In genomic region chr3:170098753-170099152, GRCh38 we compare ENCODE assay signal across 22 cellular contexts.
A peak's percentile ranks its signal among the peaks of the same experiment; 100 is the strongest.
DNase-seq lines count a peak whose midpoint lies in the region; ATAC-seq, FAIRE-seq and TF ChIP-seq lines count a peak whose summit lies in the region.
"Had no signal": no experiment of that assay in that cellular context is flagged by ENCODE, and none has a peak within 500 bp of the region (broad histone marks: within the 10 kb centered on the region; RNA-seq: fewer than 3 reads in every experiment).

No MANE protein-coding gene starts in this region.

- H3K9me3 ChIP-seq in gastrocnemius medialis (no peaks in the 10 kb centered on the region), Peyer's patch (no peaks in the 10 kb centered on the region)
- H3K9me3 ChIP-seq: colonic mucosa, esophagus squamous epithelium, stomach, transverse colon had no signal

- peak overlapping the region; percentile 91 for H3K27ac Mint-ChIP-seq in activated naive CD4-positive, alpha-beta T cell treated with anti-CD3 and anti-CD28 coated beads, Interleukin-2, amount 50 U/mL, for 24 hours
- peak overlapping the region; percentile 40 for H3K27ac Mint-ChIP-seq in activated naive CD8-positive, alpha-beta T cell treated with anti-CD3 and anti-CD28 coated beads for 36 hours
- H3K27ac Mint-ChIP-seq in naive thymus-derived CD8-positive, alpha-beta T cell, result peak overlapping the region in 7 of 10 donors; percentile 5 to 74 (median 37)

- H3K27ac ChIP-seq in gastrocnemius medialis (no peak overlapping the region), Peyer's patch (no peak overlapping the region)
- H3K27ac ChIP-seq: colonic mucosa, esophagus squamous epithelium, RWPE1, SK-N-MC, stomach, transverse colon had no signal

- in situ Hi-C loops in gastrocnemius medialis (cut with MboI; ENCODE audit: low sequenced_read_pairs in 4 of 4), result no loop called here

- H3K4me1 Mint-ChIP-seq in activated naive CD4-positive, alpha-beta T cell treated with anti-CD3 and anti-CD28 coated beads, Interleukin-2, amount 50 U/mL, for 24 hours, result peaks cover 43% of the 10 kb centered on the region
- peaks cover 31% of the 10 kb centered on the region for H3K4me1 Mint-ChIP-seq in activated naive CD8-positive, alpha-beta T cell treated with anti-CD3 and anti-CD28 coated beads for 36 hours
- H3K4me1 Mint-ChIP-seq in naive thymus-derived CD8-positive, alpha-beta T cell, result peaks cover 0 to 13% (median 6%) of the 10 kb centered on the region in 4 donors

- H3K4me3 ChIP-seq in gastrocnemius medialis, result no peak overlapping the region
- H3K4me3 ChIP-seq in Peyer's patch, result no peak overlapping the region
- H3K4me3 ChIP-seq: colonic mucosa, esophagus squamous epithelium, K562, SK-N-MC, stomach, transverse colon had no signal

- no peaks in the 10 kb centered on the region for H3K27me3 ChIP-seq in gastrocnemius medialis
- H3K27me3 ChIP-seq in Peyer's patch, result no peaks in the 10 kb centered on the region
- H3K27me3 ChIP-seq: colonic mucosa, esophagus squamous epithelium, stomach, transverse colon had no signal

- intact Hi-C loops in gastrocnemius medialis (cut with DNase I; ENCODE audit: low total_unique reads), result no loop called here

- no peaks in the 10 kb centered on the region for H3K27me3 Mint-ChIP-seq in activated naive CD4-positive, alpha-beta T cell treated with anti-CD3 and anti-CD28 coated beads, Interleukin-2, amount 50 U/mL, for 24 hours
- no peaks in the 10 kb centered on the region for H3K27me3 Mint-ChIP-seq in activated naive CD8-positive, alpha-beta T cell treated with anti-CD3 and anti-CD28 coated beads for 36 hours
- H3K27me3 Mint-ChIP-seq in naive thymus-derived CD8-positive, alpha-beta T cell, result no peaks in the 10 kb centered on the region

- POLR2A ChIA-PET in naive thymus-derived CD8-positive, alpha-beta T cell (lab: Charles Lee), result no interaction called here

- H3K4me1 ChIP-seq in gastrocnemius medialis (no peaks in the 10 kb centered on the region), Peyer's patch (no peaks in the 10 kb centered on the region)
- H3K4me1 ChIP-seq: colonic mucosa, transverse colon had no signal

- DNase-seq in activated naive CD4-positive, alpha-beta T cell (lab: John Stamatoyannopoulos, UW), result no peak
- no peak for DNase-seq in GM19239 (ENCODE audit: insufficient read length, low spot score)
- no peak for DNase-seq in activated naive CD8-positive, alpha-beta T cell treated with anti-CD3 and anti-CD28 coated beads for 36 hours
- DNase-seq in naive thymus-derived CD8-positive, alpha-beta T cell, result no peak
- DNase-seq in gastrocnemius medialis, result no peak
- no peak for DNase-seq in Peyer's patch
- DNase-seq: colonic mucosa; esophagus squamous epithelium; GDM1; NCI-H146; NCI-H2171; NCI-H69; retina; stimulated activated CD4-positive, alpha-beta T cell treated with anti-CD3 and anti-CD28 coated beads, Interleukin-4, amount 100 ng/mL, for 24 hours; stomach; T-helper 9 cell; transverse colon had no signal

- TF ChIP-seq CTCF in gastrocnemius medialis (IDR thresholded peaks at IDR 0.05 in 4 of 5, conservative IDR thresholded peaks at IDR 0.05 in 1 of 5), result no peak
- TF ChIP-seq CTCF in Peyer's patch (IDR thresholded peaks at IDR 0.05), result no peak

- ATAC-seq in naive thymus-derived CD8-positive, alpha-beta T cell, result no peak
- ATAC-seq in gastrocnemius medialis (no peak), GM21515 (IDR thresholded peaks at IDR 0.05; ENCODE audit: unreplicated experiment) (no peak)
- ATAC-seq: K562 had no signal

- H3K36me3 Mint-ChIP-seq in activated naive CD4-positive, alpha-beta T cell treated with anti-CD3 and anti-CD28 coated beads, Interleukin-2, amount 50 U/mL, for 24 hours, result peaks cover 31% of the 10 kb centered on the region
- H3K36me3 Mint-ChIP-seq in activated naive CD8-positive, alpha-beta T cell treated with anti-CD3 and anti-CD28 coated beads for 36 hours, result peaks cover 32% of the 10 kb centered on the region
- peaks cover 20 to 91% (median 26%) of the 10 kb centered on the region in 3 donors for H3K36me3 Mint-ChIP-seq in naive thymus-derived CD8-positive, alpha-beta T cell

- peak; percentile 65 for FAIRE-seq in GM19239 (lab: Jason Lieb, UNC)

- no peaks in the 10 kb centered on the region for H3K9me3 Mint-ChIP-seq in activated naive CD4-positive, alpha-beta T cell treated with anti-CD3 and anti-CD28 coated beads, Interleukin-2, amount 50 U/mL, for 24 hours
- no peaks in the 10 kb centered on the region for H3K9me3 Mint-ChIP-seq in activated naive CD8-positive, alpha-beta T cell treated with anti-CD3 and anti-CD28 coated beads for 36 hours
- H3K9me3 Mint-ChIP-seq in naive thymus-derived CD8-positive, alpha-beta T cell, result no peaks in the 10 kb centered on the region

- no peak for TF ChIP-seq POLR2A in gastrocnemius medialis (IDR thresholded peaks at IDR 0.05)
- TF ChIP-seq POLR2A in Peyer's patch (IDR thresholded peaks at IDR 0.05), result no peak

- H3K4me3 Mint-ChIP-seq in activated naive CD4-positive, alpha-beta T cell treated with anti-CD3 and anti-CD28 coated beads, Interleukin-2, amount 50 U/mL, for 24 hours, result peak overlapping the region; percentile 37
- H3K4me3 Mint-ChIP-seq in activated naive CD8-positive, alpha-beta T cell treated with anti-CD3 and anti-CD28 coated beads for 36 hours, result no peak overlapping the region
- no peak overlapping the region for H3K4me3 Mint-ChIP-seq in naive thymus-derived CD8-positive, alpha-beta T cell

- H3K36me3 ChIP-seq in gastrocnemius medialis (peaks cover 0 to 80% of the 10 kb centered on the region in 2 donors), Peyer's patch (peaks cover 0 to 89% (median 0%) of the 10 kb centered on the region in 3 donors)

Comparison
In these comparisons a context has a peak if more than half of its experiments do, and no peak if none do; other contexts are left out.
1. H3K27ac Mint-ChIP-seq: peak in every context shown above with its lines; median percentile 91 in activated naive CD4-positive, alpha-beta T cell treated with anti-CD3 and anti-CD28 coated beads, Interleukin-2, amount 50 U/mL, for 24 hours; 40 in activated naive CD8-positive, alpha-beta T cell treated with anti-CD3 and anti-CD28 coated beads for 36 hours; 37 in naive thymus-derived CD8-positive, alpha-beta T cell.